ENCODE assay signal across 8 cellular contexts in the genomic region with DNA sequence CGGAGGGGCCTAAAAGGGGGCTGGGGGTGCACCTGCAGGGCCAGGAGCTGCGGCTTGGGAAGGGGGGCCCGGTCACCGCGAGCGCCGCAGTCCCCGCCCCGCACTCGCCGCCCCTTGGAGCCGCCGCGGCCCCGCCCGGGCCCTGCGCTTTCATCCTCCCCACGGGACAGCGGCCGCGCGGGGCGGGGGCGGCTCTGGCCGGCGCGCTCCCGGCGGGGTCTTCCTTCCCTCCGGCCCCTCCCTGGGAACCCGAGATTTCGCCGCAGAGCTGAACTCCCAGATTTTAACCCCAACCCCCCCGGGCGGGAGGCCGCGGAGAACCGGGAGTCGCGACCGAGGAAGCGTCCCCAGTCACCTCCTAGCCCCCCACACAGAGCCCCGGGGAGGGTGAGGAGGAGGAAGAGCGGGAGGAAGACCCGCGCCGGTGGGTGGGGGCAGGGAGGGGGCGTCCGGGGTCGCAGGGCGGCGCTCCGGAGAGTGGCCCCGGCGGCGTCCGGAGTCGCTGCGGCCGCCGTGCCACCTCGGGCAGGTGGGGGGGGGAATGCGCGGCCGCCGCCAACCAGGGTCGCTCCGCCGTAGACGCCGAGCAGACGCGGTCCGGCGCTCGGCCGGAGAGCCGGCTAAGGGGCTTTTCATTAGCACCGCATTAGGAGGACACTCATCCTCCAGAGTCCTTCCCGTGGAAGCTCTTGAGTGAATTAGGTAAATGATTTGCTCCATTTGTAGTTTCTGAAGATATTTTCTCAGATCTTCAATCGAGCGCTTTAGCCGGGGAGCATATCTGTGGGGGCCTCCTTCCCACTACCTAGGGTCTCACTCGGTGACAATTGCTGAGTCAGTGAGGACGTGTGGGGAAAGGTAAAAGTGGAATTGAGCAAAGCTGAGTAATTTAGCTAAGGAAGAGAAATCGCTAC. TPM values are rescaled to one million over a fixed set of nuclear protein-coding genes. Genes with fewer than 3 reads are reported as not detected.
DNase-seq lines count a peak whose midpoint lies in the region; ATAC-seq and TF ChIP-seq lines count a peak whose summit lies in the region.

No MANE protein-coding gene starts in this region.

- H3K4me3 ChIP-seq in BLaER1 (peak overlapping the region; percentile 75), epithelial cell of proximal tubule (ENCODE audit: low read depth, low read length) (peak overlapping the region; percentile 81), mucosa of rectum (ENCODE audit: low read length in 2 of 2) (peak overlapping the region; percentile 75 to 82)

- no peak for TF ChIP-seq CTCF in epithelial cell of proximal tubule (conservative IDR thresholded peaks at IDR 0.05; ENCODE audit: low read depth, low read length)

- peaks cover 55% of the 10 kb centered on the region for H4K20me1 ChIP-seq in BLaER1

- DNase-seq in epithelial cell of proximal tubule (ENCODE audit: low read depth) (no peak), ureter (ENCODE audit: low spot score) (peak; percentile 60)

- H3K9me3 ChIP-seq in BLaER1 = no peaks in the 10 kb centered on the region
- H3K9me3 ChIP-seq in mucosa of rectum (ENCODE audit: control insufficient read depth in 2 of 2, low read length in 2 of 2) = no peaks in the 10 kb centered on the region

- H3K27ac ChIP-seq in BLaER1 = no peak overlapping the region
- peak overlapping the region; percentile 78 to 80 for H3K27ac ChIP-seq in mucosa of rectum (ENCODE audit: low read depth in 2 of 2, low read length in 2 of 2)

- ATAC-seq in GM21723 (IDR thresholded peaks at IDR 0.05; ENCODE audit: unreplicated experiment) (peak; percentile 21), SK-N-SH treated with all-trans-retinoic acid at 6 μM for 48 hours (peak; percentile 70), HG02588 (IDR thresholded peaks at IDR 0.05; ENCODE audit: unreplicated experiment) (no peak), HG02840 (IDR thresholded peaks at IDR 0.05; ENCODE audit: low FRiP score, unreplicated experiment) (no peak)

- H3K4me1 ChIP-seq in BLaER1 (peaks cover 22% of the 10 kb centered on the region), mucosa of rectum (ENCODE audit: control insufficient read depth in 2 of 2, insufficient read depth in 2 of 2, low read length in 2 of 2) (peaks cover 18 to 24% of the 10 kb centered on the region in 2 donors)

- no peaks in the 10 kb centered on the region for H3K36me3 ChIP-seq in BLaER1
- H3K36me3 ChIP-seq in mucosa of rectum (ENCODE audit: control insufficient read depth in 2 of 2, insufficient read depth in 2 of 2, low read length in 2 of 2) = no peaks in the 10 kb centered on the region

- peak overlapping the region; percentile 59; the same call in 1 of the 2 replicates for H3K9ac ChIP-seq in BLaER1
- H3K9ac ChIP-seq in mucosa of rectum (ENCODE audit: low read depth in 1 of 2, low read length in 2 of 2) = peak overlapping the region; percentile 74 to 85

- H3K4me2 ChIP-seq in BLaER1 = peak overlapping the region; percentile 90

- H3K27me3 ChIP-seq in BLaER1 = peaks cover 67% of the 10 kb centered on the region
- no peaks in the 10 kb centered on the region for H3K27me3 ChIP-seq in mucosa of rectum (ENCODE audit: control insufficient read depth in 2 of 2, insufficient read depth in 2 of 2, low read length in 2 of 2)

TF ChIP-seq in SK-N-SH treated with all-trans-retinoic acid at 6 μM for 48 hours, 23 proteins besides CTCF, POLR2A, EP300 and RAD21:
- TF ChIP-seq BACH2 (CRISPR knock-in tag; IDR thresholded peaks at IDR 0.05; ENCODE audit: borderline replicate concordance) = no peak
- TF ChIP-seq ZFP30 (CRISPR knock-in tag; IDR thresholded peaks at IDR 0.05) = no peak
- TF ChIP-seq, protein P1, sequence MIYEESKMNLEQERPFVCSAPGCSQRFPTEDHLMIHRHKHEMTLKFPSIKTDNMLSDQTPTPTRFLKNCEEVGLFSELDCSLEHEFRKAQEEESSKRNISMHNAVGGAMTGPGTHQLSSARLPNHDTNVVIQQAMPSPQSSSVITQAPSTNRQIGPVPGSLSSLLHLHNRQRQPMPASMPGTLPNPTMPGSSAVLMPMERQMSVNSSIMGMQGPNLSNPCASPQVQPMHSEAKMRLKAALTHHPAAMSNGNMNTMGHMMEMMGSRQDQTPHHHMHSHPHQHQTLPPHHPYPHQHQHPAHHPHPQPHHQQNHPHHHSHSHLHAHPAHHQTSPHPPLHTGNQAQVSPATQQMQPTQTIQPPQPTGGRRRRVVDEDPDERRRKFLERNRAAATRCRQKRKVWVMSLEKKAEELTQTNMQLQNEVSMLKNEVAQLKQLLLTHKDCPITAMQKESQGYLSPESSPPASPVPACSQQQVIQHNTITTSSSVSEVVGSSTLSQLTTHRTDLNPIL (CRISPR knock-in tag; IDR thresholded peaks at IDR 0.05; ENCODE audit: low read depth) = no peak
- TF ChIP-seq ISL1 (CRISPR knock-in tag; IDR thresholded peaks at IDR 0.05) = no peak
- no peak for TF ChIP-seq ZFP3 (CRISPR knock-in tag; IDR thresholded peaks at IDR 0.05)
- no peak for TF ChIP-seq RARB (CRISPR knock-in tag; IDR thresholded peaks at IDR 0.05)
- no peak for TF ChIP-seq ZNF70 (CRISPR knock-in tag; IDR thresholded peaks at IDR 0.05)
- TF ChIP-seq CSDC2 (CRISPR knock-in tag; IDR thresholded peaks at IDR 0.05) = no peak
- no peak for TF ChIP-seq ARNTL (CRISPR knock-in tag; IDR thresholded peaks at IDR 0.05; ENCODE audit: borderline replicate concordance, low read depth)
- TF ChIP-seq, protein P2, sequence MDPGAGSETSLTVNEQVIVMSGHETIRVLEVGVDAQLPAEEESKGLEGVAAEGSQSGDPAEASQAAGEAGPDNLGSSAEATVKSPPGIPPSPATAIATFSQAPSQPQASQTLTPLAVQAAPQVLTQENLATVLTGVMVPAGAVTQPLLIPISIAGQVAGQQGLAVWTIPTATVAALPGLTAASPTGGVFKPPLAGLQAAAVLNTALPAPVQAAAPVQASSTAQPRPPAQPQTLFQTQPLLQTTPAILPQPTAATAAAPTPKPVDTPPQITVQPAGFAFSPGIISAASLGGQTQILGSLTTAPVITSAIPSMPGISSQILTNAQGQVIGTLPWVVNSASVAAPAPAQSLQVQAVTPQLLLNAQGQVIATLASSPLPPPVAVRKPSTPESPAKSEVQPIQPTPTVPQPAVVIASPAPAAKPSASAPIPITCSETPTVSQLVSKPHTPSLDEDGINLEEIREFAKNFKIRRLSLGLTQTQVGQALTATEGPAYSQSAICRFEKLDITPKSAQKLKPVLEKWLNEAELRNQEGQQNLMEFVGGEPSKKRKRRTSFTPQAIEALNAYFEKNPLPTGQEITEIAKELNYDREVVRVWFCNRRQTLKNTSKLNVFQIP (CRISPR knock-in tag; IDR thresholded peaks at IDR 0.05; ENCODE audit: borderline replicate concordance, low read depth) = no peak
- no peak for TF ChIP-seq PPARA (CRISPR knock-in tag; IDR thresholded peaks at IDR 0.05; ENCODE audit: borderline replicate concordance)
- TF ChIP-seq, protein P3, sequence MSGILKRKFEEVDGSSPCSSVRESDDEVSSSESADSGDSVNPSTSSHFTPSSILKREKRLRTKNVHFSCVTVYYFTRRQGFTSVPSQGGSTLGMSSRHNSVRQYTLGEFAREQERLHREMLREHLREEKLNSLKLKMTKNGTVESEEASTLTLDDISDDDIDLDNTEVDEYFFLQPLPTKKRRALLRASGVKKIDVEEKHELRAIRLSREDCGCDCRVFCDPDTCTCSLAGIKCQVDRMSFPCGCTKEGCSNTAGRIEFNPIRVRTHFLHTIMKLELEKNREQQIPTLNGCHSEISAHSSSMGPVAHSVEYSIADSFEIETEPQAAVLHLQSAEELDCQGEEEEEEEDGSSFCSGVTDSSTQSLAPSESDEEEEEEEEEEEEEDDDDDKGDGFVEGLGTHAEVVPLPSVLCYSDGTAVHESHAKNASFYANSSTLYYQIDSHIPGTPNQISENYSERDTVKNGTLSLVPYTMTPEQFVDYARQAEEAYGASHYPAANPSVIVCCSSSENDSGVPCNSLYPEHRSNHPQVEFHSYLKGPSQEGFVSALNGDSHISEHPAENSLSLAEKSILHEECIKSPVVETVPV (CRISPR knock-in tag; IDR thresholded peaks at IDR 0.05) = no peak
- no peak for TF ChIP-seq TCF4 (CRISPR knock-in tag; IDR thresholded peaks at IDR 0.05; ENCODE audit: borderline replicate concordance)
- TF ChIP-seq, protein P4, sequence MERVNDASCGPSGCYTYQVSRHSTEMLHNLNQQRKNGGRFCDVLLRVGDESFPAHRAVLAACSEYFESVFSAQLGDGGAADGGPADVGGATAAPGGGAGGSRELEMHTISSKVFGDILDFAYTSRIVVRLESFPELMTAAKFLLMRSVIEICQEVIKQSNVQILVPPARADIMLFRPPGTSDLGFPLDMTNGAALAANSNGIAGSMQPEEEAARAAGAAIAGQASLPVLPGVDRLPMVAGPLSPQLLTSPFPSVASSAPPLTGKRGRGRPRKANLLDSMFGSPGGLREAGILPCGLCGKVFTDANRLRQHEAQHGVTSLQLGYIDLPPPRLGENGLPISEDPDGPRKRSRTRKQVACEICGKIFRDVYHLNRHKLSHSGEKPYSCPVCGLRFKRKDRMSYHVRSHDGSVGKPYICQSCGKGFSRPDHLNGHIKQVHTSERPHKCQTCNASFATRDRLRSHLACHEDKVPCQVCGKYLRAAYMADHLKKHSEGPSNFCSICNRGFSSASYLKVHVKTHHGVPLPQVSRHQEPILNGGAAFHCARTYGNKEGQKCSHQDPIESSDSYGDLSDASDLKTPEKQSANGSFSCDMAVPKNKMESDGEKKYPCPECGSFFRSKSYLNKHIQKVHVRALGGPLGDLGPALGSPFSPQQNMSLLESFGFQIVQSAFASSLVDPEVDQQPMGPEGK (CRISPR knock-in tag; IDR thresholded peaks at IDR 0.05; ENCODE audit: borderline replicate concordance) = no peak
- TF ChIP-seq ESRRG (CRISPR knock-in tag; IDR thresholded peaks at IDR 0.05) = no peak
- TF ChIP-seq TOX (CRISPR knock-in tag; IDR thresholded peaks at IDR 0.05; ENCODE audit: borderline replicate concordance) = no peak
- no peak for TF ChIP-seq OSR1 (CRISPR knock-in tag; IDR thresholded peaks at IDR 0.05)
- TF ChIP-seq SNAI2 (CRISPR knock-in tag; IDR thresholded peaks at IDR 0.05) = no peak

RNA-seq across cellular contexts. Expression of a gene that starts 31.6 kb away (rescaled TPM):
- total RNA-seq in epithelial cell of proximal tubule = 0.58 and 1.6 TPM in 2 replicates
- total RNA-seq in ureter = 132 TPM

Comparison
In these comparisons a context has a peak if more than half of its experiments do, and no peak if none do; other contexts are left out.
1. ATAC-seq: peak in GM21723 (single experiment) and SK-N-SH treated with all-trans-retinoic acid at 6 μM for 48 hours (single experiment); none in HG02588 (single experiment) and HG02840 (single experiment).
2. RNA of a gene that starts 31.6 kb away (total RNA-seq): 132 TPM in ureter (single experiment); 0.58 to 1.6 TPM in epithelial cell of proximal tubule; every median in the first group is over 10 times any median in the second.
3. Peak in every context shown above with its lines, with median percentiles within 50 percentile points of each other: H3K4me3 ChIP-seq.